18 cellular contexts compared by ENCODE assay signal in genomic region chr20:50413088-50413500, GRCh38.
DNase-seq lines count a peak whose midpoint lies in the region; ATAC-seq and TF ChIP-seq lines count a peak whose summit lies in the region.
"Had no signal": no experiment of that assay in that cellular context is flagged by ENCODE, and none has a peak within 500 bp of the region (broad histone marks: within the 10 kb centered on the region; RNA-seq: fewer than 3 reads in every experiment).

No MANE protein-coding gene starts in this region.

- intact Hi-C loops in tibial artery (cut with DNase I; ENCODE audit: low total_unique reads) = no loop called here
- intact Hi-C loops in ovary (cut with DNase I) = no loop called here

- TF ChIP-seq EP300 in ovary (IDR thresholded peaks at IDR 0.05) = no peak

- no peaks in the 10 kb centered on the region for H3K4me1 Mint-ChIP-seq in T-cell
- H3K4me1 Mint-ChIP-seq: CD4-positive, alpha-beta memory T cell had no signal

- H3K27ac Mint-ChIP-seq in T-cell = no peak overlapping the region
- H3K27ac Mint-ChIP-seq: activated naive CD4-positive, alpha-beta T cell treated with anti-CD3 and anti-CD28 coated beads, Interleukin-2, amount 50 U/mL, for 72 hours had no signal

- no peak for DNase-seq in RWPE1 (ENCODE audit: low spot score)
- peak; percentile 89 for DNase-seq in fibroblast of villous mesenchyme (ENCODE audit: low read depth)
- DNase-seq in tibial artery = no peak
- DNase-seq in ovary = no peak
- no peak for DNase-seq in T-cell
- no peak for DNase-seq in KG1 (lab: John Stamatoyannopoulos, UW)
- DNase-seq: CD4-positive, alpha-beta memory T cell; GF-D8; heart left ventricle; KBM-7; NCI-H1930; NCI-H82; stimulated activated naive CD4-positive, alpha-beta T cell had no signal

- H3K36me3 ChIP-seq in HEK293 (ENCODE audit: control insufficient read depth in 2 of 2, insufficient read depth in 1 of 2, low read length in 2 of 2) (no peaks in the 10 kb centered on the region), tibial artery (no peaks in the 10 kb centered on the region), ovary (no peaks in the 10 kb centered on the region)
- H3K36me3 ChIP-seq: cardiac muscle cell, heart left ventricle had no signal

- H3K9me3 ChIP-seq in HEK293 (ENCODE audit: control insufficient read depth, insufficient read depth, low read depth, low read length) (no peaks in the 10 kb centered on the region), tibial artery (no peaks in the 10 kb centered on the region), ovary (no peaks in the 10 kb centered on the region)

- no peaks in the 10 kb centered on the region for H3K36me3 Mint-ChIP-seq in T-cell
- H3K36me3 Mint-ChIP-seq: activated naive CD4-positive, alpha-beta T cell treated with anti-CD3 and anti-CD28 coated beads, Interleukin-2, amount 50 U/mL, for 72 hours; CD4-positive, alpha-beta memory T cell had no signal

- TF ChIP-seq CTCF in HEK293 (tag by site-specific recombination; IDR thresholded peaks at IDR 0.05) (no peak), RWPE1 (conservative IDR thresholded peaks at IDR 0.05; ENCODE audit: low read depth) (no peak), fibroblast of villous mesenchyme (IDR thresholded peaks at IDR 0.05; ENCODE audit: insufficient read depth, low read depth, low read length) (no peak), tibial artery (IDR thresholded peaks at IDR 0.05) (no peak), ovary (IDR thresholded peaks at IDR 0.05) (no peak)

- H3K27me3 ChIP-seq in tibial artery (no peaks in the 10 kb centered on the region), ovary (no peaks in the 10 kb centered on the region)
- H3K27me3 ChIP-seq: cardiac muscle cell, heart left ventricle had no signal

- CTCF ChIA-PET in HEK293 (lab: Yijun Ruan, JAX) (no interaction called here), RWPE1 (lab: Yijun Ruan, JAX) (interaction anchor here (0.5 to 0.7 kb wide), 2 partner anchors 13 to 33 kb away, joined by 3 read pairs; no protein-coding TSS in a partner anchor), T-cell (lab: Charles Lee) (no interaction called here)

- peaks cover 3% of the 10 kb centered on the region in 2 donors for H3K27me3 Mint-ChIP-seq in T-cell

- WGBS in ovary, 3 donors = 85 to 90% (median 89%) methylated on average over 6 of the region's 6 CpGs

- H3K4me3 ChIP-seq in HEK293 (ENCODE audit: low read depth, low read length) = no peak overlapping the region
- no peak overlapping the region for H3K4me3 ChIP-seq in fibroblast of villous mesenchyme (ENCODE audit: low read depth, low read length)
- no peak overlapping the region for H3K4me3 ChIP-seq in tibial artery
- H3K4me3 ChIP-seq in ovary = no peak overlapping the region
- H3K4me3 ChIP-seq: cardiac muscle cell, heart left ventricle had no signal

- ATAC-seq in T-cell (replicated peaks in 1 of 4) (no peak), HG02973 (IDR thresholded peaks at IDR 0.05; ENCODE audit: unreplicated experiment) (no peak)
- ATAC-seq: activated naive CD4-positive, alpha-beta T cell treated with anti-CD3 and anti-CD28 coated beads, Interleukin-2, amount 50 U/mL, for 72 hours; heart left ventricle; SK-N-SH treated with all-trans-retinoic acid at 6 μM for 48 hours had no signal

- TF ChIP-seq POLR2A in ovary (IDR thresholded peaks at IDR 0.05) = no peak

- H3K9me3 Mint-ChIP-seq in T-cell = peaks cover 0 to 4% (median 0%) of the 10 kb centered on the region in 3 donors
- H3K9me3 Mint-ChIP-seq: activated naive CD4-positive, alpha-beta T cell treated with anti-CD3 and anti-CD28 coated beads, Interleukin-2, amount 50 U/mL, for 72 hours had no signal

- POLR2A ChIA-PET in HEK293 (lab: Yijun Ruan, JAX) = no interaction called here
- POLR2A ChIA-PET in RWPE1 (lab: Yijun Ruan, JAX; ENCODE audit: low non-redundant PET) = no interaction called here
- POLR2A ChIA-PET in T-cell (lab: Charles Lee) = no interaction called here

- no peak overlapping the region for H3K27ac ChIP-seq in HEK293 (ENCODE audit: extremely low read depth, low read depth, low read length)
- peak overlapping the region; percentile 51 for H3K27ac ChIP-seq in RWPE1
- peak overlapping the region; percentile 97 to 98 for H3K27ac ChIP-seq in tibial artery
- no peak overlapping the region for H3K27ac ChIP-seq in ovary
- H3K27ac ChIP-seq: cardiac muscle cell had no signal

- H3K4me3 Mint-ChIP-seq in T-cell = no peak overlapping the region

- H3K4me1 ChIP-seq in HEK293 (ENCODE audit: control insufficient read depth, insufficient read depth, low read length) (no peaks in the 10 kb centered on the region), tibial artery (peaks cover 24 to 57% (median 29%) of the 10 kb centered on the region in 4 donors), ovary (ENCODE audit: insufficient read depth) (peaks cover 9% of the 10 kb centered on the region)

TF ChIP-seq in HEK293, 187 proteins besides CTCF, POLR2A, EP300 and RAD21:
- no peak for TF ChIP-seq BCL11B (tag by site-specific recombination; IDR thresholded peaks at IDR 0.05; ENCODE audit: low read depth)
- peak; percentile 39 for TF ChIP-seq ZNF623 (tag by site-specific recombination; IDR thresholded peaks at IDR 0.05)
- TF ChIP-seq ZNF830 (tag by site-specific recombination; IDR thresholded peaks at IDR 0.05; ENCODE audit: low read depth) = no peak

Comparison
In these comparisons a context has a peak if more than half of its experiments do, and no peak if none do; other contexts are left out.
1. H3K27ac ChIP-seq: peak in RWPE1 (single experiment) and tibial artery (2 of 2); none in HEK293 (single experiment) and ovary (0 of 2).